Comparison of ENCODE assay signal across 1 cellular context in the genomic region with DNA sequence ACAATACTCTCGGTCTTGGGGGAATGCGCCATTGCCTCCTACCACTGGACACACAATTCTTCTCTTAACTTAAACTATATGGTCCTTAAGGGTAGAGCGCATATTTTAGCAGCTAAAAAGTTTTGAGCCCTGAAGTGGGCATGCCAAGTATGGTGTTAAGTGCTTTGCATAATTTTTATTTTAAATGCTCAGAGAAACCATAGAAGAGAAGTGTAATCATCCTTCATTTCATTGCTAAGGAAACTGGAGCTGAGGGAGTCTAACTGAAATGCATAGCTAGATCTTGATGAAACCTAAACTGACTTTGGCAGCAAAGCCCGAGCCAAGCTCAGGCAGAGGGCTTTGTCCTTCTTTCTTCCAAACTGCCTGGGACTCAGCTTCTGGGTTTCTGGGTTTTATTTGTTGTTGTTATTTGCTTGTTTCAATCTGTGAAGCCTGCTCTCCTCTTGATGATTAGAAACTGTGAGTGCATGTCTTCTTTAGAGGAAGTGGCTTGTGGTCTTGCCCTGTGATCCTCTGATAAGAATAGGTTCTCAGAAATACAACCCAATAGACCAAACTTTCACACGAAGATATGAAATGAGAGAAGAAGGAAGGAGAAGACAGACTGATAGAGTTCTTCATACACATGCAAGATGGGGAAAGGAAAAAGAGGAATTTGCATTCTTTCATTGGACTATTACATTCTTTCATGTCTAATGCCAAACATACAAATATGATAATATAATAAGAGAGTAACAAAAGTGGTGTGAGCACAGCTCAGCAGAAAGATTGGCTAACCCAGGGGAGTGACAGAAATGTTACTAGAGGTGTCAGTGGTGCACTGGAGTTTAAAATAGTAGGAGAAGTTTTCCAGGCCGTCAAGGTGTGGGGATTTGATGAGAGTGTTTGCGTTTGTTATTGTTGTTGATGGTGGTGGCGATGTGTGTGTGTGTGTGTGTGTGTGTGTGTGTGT.
TF ChIP-seq lines count a peak whose summit lies in the region.

No MANE protein-coding gene starts in this region.

TF ChIP-seq in K562, 482 proteins besides CTCF, POLR2A, EP300 and RAD21 (continued from another document and continues in another):
- TF ChIP-seq, protein P1, sequence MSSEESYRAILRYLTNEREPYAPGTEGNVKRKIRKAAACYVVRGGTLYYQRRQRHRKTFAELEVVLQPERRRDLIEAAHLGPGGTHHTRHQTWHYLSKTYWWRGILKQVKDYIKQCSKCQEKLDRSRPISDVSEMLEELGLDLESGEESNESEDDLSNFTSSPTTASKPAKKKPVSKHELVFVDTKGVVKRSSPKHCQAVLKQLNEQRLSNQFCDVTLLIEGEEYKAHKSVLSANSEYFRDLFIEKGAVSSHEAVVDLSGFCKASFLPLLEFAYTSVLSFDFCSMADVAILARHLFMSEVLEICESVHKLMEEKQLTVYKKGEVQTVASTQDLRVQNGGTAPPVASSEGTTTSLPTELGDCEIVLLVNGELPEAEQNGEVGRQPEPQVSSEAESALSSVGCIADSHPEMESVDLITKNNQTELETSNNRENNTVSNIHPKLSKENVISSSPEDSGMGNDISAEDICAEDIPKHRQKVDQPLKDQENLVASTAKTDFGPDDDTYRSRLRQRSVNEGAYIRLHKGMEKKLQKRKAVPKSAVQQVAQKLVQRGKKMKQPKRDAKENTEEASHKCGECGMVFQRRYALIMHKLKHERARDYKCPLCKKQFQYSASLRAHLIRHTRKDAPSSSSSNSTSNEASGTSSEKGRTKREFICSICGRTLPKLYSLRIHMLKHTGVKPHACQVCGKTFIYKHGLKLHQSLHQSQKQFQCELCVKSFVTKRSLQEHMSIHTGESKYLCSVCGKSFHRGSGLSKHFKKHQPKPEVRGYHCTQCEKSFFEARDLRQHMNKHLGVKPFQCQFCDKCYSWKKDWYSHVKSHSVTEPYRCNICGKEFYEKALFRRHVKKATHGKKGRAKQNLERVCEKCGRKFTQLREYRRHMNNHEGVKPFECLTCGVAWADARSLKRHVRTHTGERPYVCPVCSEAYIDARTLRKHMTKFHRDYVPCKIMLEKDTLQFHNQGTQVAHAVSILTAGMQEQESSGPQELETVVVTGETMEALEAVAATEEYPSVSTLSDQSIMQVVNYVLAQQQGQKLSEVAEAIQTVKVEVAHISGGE (CRISPR knock-in tag; IDR thresholded peaks at IDR 0.05), result no peak
- TF ChIP-seq ZNF121 (CRISPR knock-in tag; conservative IDR thresholded peaks at IDR 0.05), result no peak
- TF ChIP-seq ZBTB43 (CRISPR knock-in tag; IDR thresholded peaks at IDR 0.05), result no peak
- TF ChIP-seq, protein P2, sequence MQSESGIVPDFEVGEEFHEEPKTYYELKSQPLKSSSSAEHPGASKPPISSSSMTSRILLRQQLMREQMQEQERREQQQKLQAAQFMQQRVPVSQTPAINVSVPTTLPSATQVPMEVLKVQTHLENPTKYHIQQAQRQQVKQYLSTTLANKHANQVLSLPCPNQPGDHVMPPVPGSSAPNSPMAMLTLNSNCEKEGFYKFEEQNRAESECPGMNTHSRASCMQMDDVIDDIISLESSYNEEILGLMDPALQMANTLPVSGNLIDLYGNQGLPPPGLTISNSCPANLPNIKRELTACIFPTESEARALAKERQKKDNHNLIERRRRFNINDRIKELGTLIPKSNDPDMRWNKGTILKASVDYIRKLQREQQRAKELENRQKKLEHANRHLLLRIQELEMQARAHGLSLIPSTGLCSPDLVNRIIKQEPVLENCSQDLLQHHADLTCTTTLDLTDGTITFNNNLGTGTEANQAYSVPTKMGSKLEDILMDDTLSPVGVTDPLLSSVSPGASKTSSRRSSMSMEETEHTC (IDR thresholded peaks at IDR 0.05), result peak; percentile 61; the same call in 1 of the 2 replicates
- peak; percentile 97 for TF ChIP-seq SPI1 (IDR thresholded peaks at IDR 0.05; ENCODE audit: borderline replicate concordance, low read depth, low read length)
- peak; percentile 95 for TF ChIP-seq TCF3 (CRISPR knock-in tag; IDR thresholded peaks at IDR 0.05)
- peak; percentile 54 to 97; a peak in 3 of 4 replicates for TF ChIP-seq MLLT1 (IDR thresholded peaks at IDR 0.05)
- peak; percentile 71 for TF ChIP-seq JUND (IDR thresholded peaks at IDR 0.05; ENCODE audit: borderline replicate concordance, low read depth, low read length)
- peak; percentile 18; the same call in 1 of the 3 replicates for TF ChIP-seq JUND (tag; IDR thresholded peaks at IDR 0.05; ENCODE audit: borderline replicate concordance, low read depth, low read length)
- TF ChIP-seq RHOXF2B (CRISPR knock-in tag; conservative IDR thresholded peaks at IDR 0.05), result no peak
- TF ChIP-seq ZNF766 (CRISPR knock-in tag; conservative IDR thresholded peaks at IDR 0.05), result peak; percentile 81
- TF ChIP-seq, protein P3, sequence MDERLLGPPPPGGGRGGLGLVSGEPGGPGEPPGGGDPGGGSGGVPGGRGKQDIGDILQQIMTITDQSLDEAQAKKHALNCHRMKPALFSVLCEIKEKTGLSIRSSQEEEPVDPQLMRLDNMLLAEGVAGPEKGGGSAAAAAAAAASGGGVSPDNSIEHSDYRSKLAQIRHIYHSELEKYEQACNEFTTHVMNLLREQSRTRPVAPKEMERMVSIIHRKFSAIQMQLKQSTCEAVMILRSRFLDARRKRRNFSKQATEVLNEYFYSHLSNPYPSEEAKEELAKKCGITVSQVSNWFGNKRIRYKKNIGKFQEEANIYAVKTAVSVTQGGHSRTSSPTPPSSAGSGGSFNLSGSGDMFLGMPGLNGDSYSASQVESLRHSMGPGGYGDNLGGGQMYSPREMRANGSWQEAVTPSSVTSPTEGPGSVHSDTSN (CRISPR knock-in tag; IDR thresholded peaks at IDR 0.05; ENCODE audit: low read depth), result no peak
- TF ChIP-seq, protein P3 (tag; conservative IDR thresholded peaks at IDR 0.05; ENCODE audit: low read depth), result peak; percentile 41; the same call in 1 of the 2 replicates
- no peak for TF ChIP-seq NR3C1 (CRISPR knock-in tag; IDR thresholded peaks at IDR 0.05)
- TF ChIP-seq FOXM1 (IDR thresholded peaks at IDR 0.05; ENCODE audit: low read depth), result peak; percentile 88
- no peak for TF ChIP-seq FOXM1 (CRISPR knock-in tag; IDR thresholded peaks at IDR 0.05; ENCODE audit: low read depth)
- peak; percentile 67; the same call in 1 of the 2 replicates for TF ChIP-seq ZNF24 (IDR thresholded peaks at IDR 0.05)
- TF ChIP-seq ZNF507 (tag; conservative IDR thresholded peaks at IDR 0.05), result no peak
- peak; percentile 43 for TF ChIP-seq BHLHE40 (IDR thresholded peaks at IDR 0.05; ENCODE audit: low read length)
- TF ChIP-seq SRSF7 (optimal IDR thresholded peaks at IDR 0.05; ENCODE audit: low read depth, low read length), result no peak
- TF ChIP-seq, protein P4, sequence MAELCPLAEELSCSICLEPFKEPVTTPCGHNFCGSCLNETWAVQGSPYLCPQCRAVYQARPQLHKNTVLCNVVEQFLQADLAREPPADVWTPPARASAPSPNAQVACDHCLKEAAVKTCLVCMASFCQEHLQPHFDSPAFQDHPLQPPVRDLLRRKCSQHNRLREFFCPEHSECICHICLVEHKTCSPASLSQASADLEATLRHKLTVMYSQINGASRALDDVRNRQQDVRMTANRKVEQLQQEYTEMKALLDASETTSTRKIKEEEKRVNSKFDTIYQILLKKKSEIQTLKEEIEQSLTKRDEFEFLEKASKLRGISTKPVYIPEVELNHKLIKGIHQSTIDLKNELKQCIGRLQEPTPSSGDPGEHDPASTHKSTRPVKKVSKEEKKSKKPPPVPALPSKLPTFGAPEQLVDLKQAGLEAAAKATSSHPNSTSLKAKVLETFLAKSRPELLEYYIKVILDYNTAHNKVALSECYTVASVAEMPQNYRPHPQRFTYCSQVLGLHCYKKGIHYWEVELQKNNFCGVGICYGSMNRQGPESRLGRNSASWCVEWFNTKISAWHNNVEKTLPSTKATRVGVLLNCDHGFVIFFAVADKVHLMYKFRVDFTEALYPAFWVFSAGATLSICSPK (IDR thresholded peaks at IDR 0.05; ENCODE audit: borderline replicate concordance), result 0 out of 2 replicates have a peak, but pooled peaks have one; percentile 61
- no peak for TF ChIP-seq ZNF395 (CRISPR knock-in tag; IDR thresholded peaks at IDR 0.05)
- TF ChIP-seq, protein P5, sequence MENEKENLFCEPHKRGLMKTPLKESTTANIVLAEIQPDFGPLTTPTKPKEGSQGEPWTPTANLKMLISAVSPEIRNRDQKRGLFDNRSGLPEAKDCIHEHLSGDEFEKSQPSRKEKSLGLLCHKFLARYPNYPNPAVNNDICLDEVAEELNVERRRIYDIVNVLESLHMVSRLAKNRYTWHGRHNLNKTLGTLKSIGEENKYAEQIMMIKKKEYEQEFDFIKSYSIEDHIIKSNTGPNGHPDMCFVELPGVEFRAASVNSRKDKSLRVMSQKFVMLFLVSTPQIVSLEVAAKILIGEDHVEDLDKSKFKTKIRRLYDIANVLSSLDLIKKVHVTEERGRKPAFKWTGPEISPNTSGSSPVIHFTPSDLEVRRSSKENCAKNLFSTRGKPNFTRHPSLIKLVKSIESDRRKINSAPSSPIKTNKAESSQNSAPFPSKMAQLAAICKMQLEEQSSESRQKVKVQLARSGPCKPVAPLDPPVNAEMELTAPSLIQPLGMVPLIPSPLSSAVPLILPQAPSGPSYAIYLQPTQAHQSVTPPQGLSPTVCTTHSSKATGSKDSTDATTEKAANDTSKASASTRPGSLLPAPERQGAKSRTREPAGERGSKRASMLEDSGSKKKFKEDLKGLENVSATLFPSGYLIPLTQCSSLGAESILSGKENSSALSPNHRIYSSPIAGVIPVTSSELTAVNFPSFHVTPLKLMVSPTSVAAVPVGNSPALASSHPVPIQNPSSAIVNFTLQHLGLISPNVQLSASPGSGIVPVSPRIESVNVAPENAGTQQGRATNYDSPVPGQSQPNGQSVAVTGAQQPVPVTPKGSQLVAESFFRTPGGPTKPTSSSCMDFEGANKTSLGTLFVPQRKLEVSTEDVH (IDR thresholded peaks at IDR 0.05; ENCODE audit: low read depth, partially characterized antibody), result peak; percentile 38
- peak; percentile 47; the same call in 1 of the 2 replicates for TF ChIP-seq ZEB2 (IDR thresholded peaks at IDR 0.05)
- TF ChIP-seq ZNF263 (CRISPR knock-in tag; IDR thresholded peaks at IDR 0.05; ENCODE audit: borderline replicate concordance), result no peak
- TF ChIP-seq, protein P6, sequence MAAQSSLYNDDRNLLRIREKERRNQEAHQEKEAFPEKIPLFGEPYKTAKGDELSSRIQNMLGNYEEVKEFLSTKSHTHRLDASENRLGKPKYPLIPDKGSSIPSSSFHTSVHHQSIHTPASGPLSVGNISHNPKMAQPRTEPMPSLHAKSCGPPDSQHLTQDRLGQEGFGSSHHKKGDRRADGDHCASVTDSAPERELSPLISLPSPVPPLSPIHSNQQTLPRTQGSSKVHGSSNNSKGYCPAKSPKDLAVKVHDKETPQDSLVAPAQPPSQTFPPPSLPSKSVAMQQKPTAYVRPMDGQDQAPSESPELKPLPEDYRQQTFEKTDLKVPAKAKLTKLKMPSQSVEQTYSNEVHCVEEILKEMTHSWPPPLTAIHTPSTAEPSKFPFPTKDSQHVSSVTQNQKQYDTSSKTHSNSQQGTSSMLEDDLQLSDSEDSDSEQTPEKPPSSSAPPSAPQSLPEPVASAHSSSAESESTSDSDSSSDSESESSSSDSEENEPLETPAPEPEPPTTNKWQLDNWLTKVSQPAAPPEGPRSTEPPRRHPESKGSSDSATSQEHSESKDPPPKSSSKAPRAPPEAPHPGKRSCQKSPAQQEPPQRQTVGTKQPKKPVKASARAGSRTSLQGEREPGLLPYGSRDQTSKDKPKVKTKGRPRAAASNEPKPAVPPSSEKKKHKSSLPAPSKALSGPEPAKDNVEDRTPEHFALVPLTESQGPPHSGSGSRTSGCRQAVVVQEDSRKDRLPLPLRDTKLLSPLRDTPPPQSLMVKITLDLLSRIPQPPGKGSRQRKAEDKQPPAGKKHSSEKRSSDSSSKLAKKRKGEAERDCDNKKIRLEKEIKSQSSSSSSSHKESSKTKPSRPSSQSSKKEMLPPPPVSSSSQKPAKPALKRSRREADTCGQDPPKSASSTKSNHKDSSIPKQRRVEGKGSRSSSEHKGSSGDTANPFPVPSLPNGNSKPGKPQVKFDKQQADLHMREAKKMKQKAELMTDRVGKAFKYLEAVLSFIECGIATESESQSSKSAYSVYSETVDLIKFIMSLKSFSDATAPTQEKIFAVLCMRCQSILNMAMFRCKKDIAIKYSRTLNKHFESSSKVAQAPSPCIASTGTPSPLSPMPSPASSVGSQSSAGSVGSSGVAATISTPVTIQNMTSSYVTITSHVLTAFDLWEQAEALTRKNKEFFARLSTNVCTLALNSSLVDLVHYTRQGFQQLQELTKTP (IDR thresholded peaks at IDR 0.05; ENCODE audit: low read depth in 1 of 2, partially characterized antibody in 2 of 2), result peak in 1 of 2 experiments; percentile 77
- TF ChIP-seq CBX5 (IDR thresholded peaks at IDR 0.05; ENCODE audit: borderline replicate concordance, low read depth), result no peak
- TF ChIP-seq MCM2 (IDR thresholded peaks at IDR 0.05; ENCODE audit: low read depth), result no peak
- TF ChIP-seq SMAD4 (CRISPR knock-in tag; conservative IDR thresholded peaks at IDR 0.05), result peak; percentile 98
